In the genomic region with DNA sequence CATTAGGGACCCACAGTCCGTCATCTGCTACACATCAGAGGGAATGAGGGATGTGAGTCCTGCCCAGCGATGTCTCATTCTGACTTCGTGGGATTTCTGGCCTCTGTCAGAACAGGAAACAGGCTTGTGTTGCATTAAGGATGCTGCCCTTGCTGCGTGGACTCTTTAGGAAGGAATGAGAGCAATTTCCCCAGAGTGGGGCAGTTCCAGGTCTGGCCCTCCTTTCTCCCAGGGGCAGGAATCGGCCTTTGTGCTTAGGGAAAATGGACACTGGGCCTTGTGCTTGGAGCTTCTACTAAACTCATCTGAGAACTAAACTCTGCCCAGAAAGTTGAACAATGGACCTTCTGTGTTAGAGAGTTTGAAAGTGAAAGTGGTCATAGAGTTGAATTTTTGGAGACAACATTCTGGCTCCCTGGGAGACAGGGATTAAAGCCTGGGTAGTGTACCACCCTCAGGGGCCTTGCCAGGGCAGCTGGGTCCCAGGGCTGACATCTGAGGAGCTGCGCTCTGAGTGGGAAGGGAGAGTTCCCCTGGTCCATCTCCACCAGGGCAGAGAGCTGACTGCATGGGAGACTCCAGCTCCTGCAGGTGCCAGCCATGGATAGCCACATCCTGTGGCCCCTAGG, we compare ENCODE assay signal across 10 cellular contexts. TPM values are rescaled to one million over a fixed set of nuclear protein-coding genes. Genes with fewer than 3 reads are reported as not detected.
DNase-seq lines count a peak whose midpoint lies in the region; ATAC-seq and TF ChIP-seq lines count a peak whose summit lies in the region.
"Had no signal": no experiment of that assay in that cellular context is flagged by ENCODE, and none has a peak within 500 bp of the region (broad histone marks: within the 10 kb centered on the region; RNA-seq: fewer than 3 reads in every experiment).

No MANE protein-coding gene starts in this region.

- peak overlapping the region; percentile 52 to 86 for H3K18ac ChIP-seq in mesenchymal stem cell (ENCODE audit: low read depth in 1 of 2, low read length in 2 of 2)

- H2BK12ac ChIP-seq in mesenchymal stem cell (ENCODE audit: low read length in 2 of 2) = peak overlapping the region; percentile 28 to 96

- H3K27ac ChIP-seq in A673 (ENCODE audit: low read depth, low read length, poor library complexity, severe bottlenecking) = peak overlapping the region; percentile 47
- H3K27ac ChIP-seq in mesenchymal stem cell (ENCODE audit: low read length, poor library complexity, severe bottlenecking) = no peak overlapping the region
- H3K27ac ChIP-seq in foreskin keratinocyte = no peak overlapping the region

- H3K4me3 ChIP-seq in A673 (ENCODE audit: low read depth, low read length, poor library complexity, severe bottlenecking) = no peak overlapping the region
- peak overlapping the region in 1 of 2 experiments; percentile 66 for H3K4me3 ChIP-seq in mesenchymal stem cell (ENCODE audit: insufficient read depth in 1 of 2, low read depth in 1 of 2, low read length in 2 of 2)

- H3K27me3 ChIP-seq in A673 (replicated peaks; ENCODE audit: insufficient read depth, low read depth, low read length, poor library complexity) (no peaks in the 10 kb centered on the region), mesenchymal stem cell (ENCODE audit: control insufficient read depth in 1 of 2, insufficient read depth in 1 of 2, low read length in 2 of 2) (peaks cover 0 to 13% of the 10 kb centered on the region in 2 experiments), foreskin keratinocyte (no peaks in the 10 kb centered on the region)

- peak overlapping the region; percentile 80 for H3K9ac ChIP-seq in mesenchymal stem cell (ENCODE audit: low read length)

- no peaks in the 10 kb centered on the region for H3K79me1 ChIP-seq in mesenchymal stem cell (replicated peaks; ENCODE audit: low read length, poor library complexity, severe bottlenecking)

- CTCF ChIA-PET in A673 (lab: Charles Lee) = no interaction called here

- H2AFZ ChIP-seq in mesenchymal stem cell (ENCODE audit: low read depth, low read length) = peak overlapping the region; percentile 47

- no peak overlapping the region for H3K14ac ChIP-seq in mesenchymal stem cell (ENCODE audit: low read length in 2 of 2)

- TF ChIP-seq CTCF in A673 (conservative IDR thresholded peaks at IDR 0.05; ENCODE audit: low read depth, low read length) (no peak), foreskin keratinocyte (conservative IDR thresholded peaks at IDR 0.05) (no peak)

- DNase-seq in A673 (ENCODE audit: low spot score) (peak; percentile 46), LHCN-M2 (ENCODE audit: low read depth) (peak; percentile 62), ecto neural progenitor cell (ENCODE audit: low spot score) (peak; percentile 40), mesenchymal stem cell (peak; percentile 42), COR-L47 (lab: John Stamatoyannopoulos, UW) (no peak), foreskin keratinocyte (no peak), NCI-H2196 (lab: John Stamatoyannopoulos, UW; ENCODE audit: unreplicated experiment) (no peak)
- DNase-seq in stimulated activated CD4-positive, alpha-beta T cell treated with anti-CD3 and anti-CD28 coated beads, Interleukin-4, amount 100 ng/mL, for 1 hour = no peak
- DNase-seq: cortex of kidney, NCI-H2081 treated with DMSO at 0.1 percent for 48 hours had no signal

- 40% methylated on average over 5 of the region's 6 CpGs for WGBS in mesenchymal stem cell

- no peak overlapping the region for H3K23ac ChIP-seq in mesenchymal stem cell (ENCODE audit: low read length in 2 of 2)

- H3K4me1 ChIP-seq in A673 (ENCODE audit: insufficient read depth, low read length, poor library complexity, severe bottlenecking) (peaks cover 59% of the 10 kb centered on the region), mesenchymal stem cell (ENCODE audit: control insufficient read depth, insufficient read depth, low read depth, low read length) (peaks cover 17% of the 10 kb centered on the region), foreskin keratinocyte (no peaks in the 10 kb centered on the region)

- no peak overlapping the region for H2AK5ac ChIP-seq in mesenchymal stem cell (ENCODE audit: low read length, severe bottlenecking)

- BruUV-seq in A673 (replicated peaks; lab: Mats Ljungman, UMichigan) = no TSS peak

- H3K36me3 ChIP-seq in A673 (ENCODE audit: insufficient read depth, low read length, poor library complexity, severe bottlenecking) (no peaks in the 10 kb centered on the region), mesenchymal stem cell (ENCODE audit: control insufficient read depth in 1 of 2, insufficient read depth in 2 of 2, low read depth in 1 of 2, low read length in 2 of 2) (no peaks in the 10 kb centered on the region)

- H2BK15ac ChIP-seq in mesenchymal stem cell (ENCODE audit: low read depth, poor library complexity, severe bottlenecking) = peak overlapping the region; percentile 60

- no peak overlapping the region for H2BK5ac ChIP-seq in mesenchymal stem cell (ENCODE audit: low read depth, low read length, poor library complexity, severe bottlenecking)

- ATAC-seq in foreskin keratinocyte = no peak

- peak overlapping the region; percentile 54 for H2BK120ac ChIP-seq in mesenchymal stem cell (ENCODE audit: low read depth, low read length)

- intact Hi-C loops in A673 (cut with micrococcal nuclease; ENCODE audit: unreplicated experiment) = no loop called here

- POLR2A ChIA-PET in A673 (lab: Charles Lee; ENCODE audit: low non-redundant PET) = no interaction called here

- H3K9me3 ChIP-seq in A673 (ENCODE audit: low read depth, low read length, poor library complexity, severe bottlenecking) (no peaks in the 10 kb centered on the region), mesenchymal stem cell (ENCODE audit: control insufficient read depth, low read length) (no peaks in the 10 kb centered on the region)

- H4K91ac ChIP-seq in mesenchymal stem cell (ENCODE audit: low read length) = peak overlapping the region; percentile 34

- peak overlapping the region; percentile 71 for H4K8ac ChIP-seq in mesenchymal stem cell (ENCODE audit: low read length)

- no peak overlapping the region for H3K4me2 ChIP-seq in mesenchymal stem cell (ENCODE audit: low read length, poor library complexity, severe bottlenecking)

- H3K4ac ChIP-seq in mesenchymal stem cell (ENCODE audit: low read depth in 1 of 2, low read length in 2 of 2) = peak overlapping the region; percentile 64 to 79

RNA-seq across cellular contexts. Expression of a gene that starts 37.8 kb away (rescaled TPM):
- total RNA-seq in A673 (2021) (42.9 and 50.9 TPM in 2 replicates), LHCN-M2 (2014; rRNA removed) (3.2 and 3.5 TPM in 2 replicates), foreskin keratinocyte (6.5 and 7.1 TPM in 2 replicates)
- 1.7 TPM for polyA plus RNA-seq in LHCN-M2 (2012)
- polyA plus RNA-seq in mesenchymal stem cell (2013, experiment 1 of 2) = 71.1 TPM
- 71.6 TPM for polyA plus RNA-seq in mesenchymal stem cell (2013, experiment 2 of 2)
- polyA plus RNA-seq in foreskin keratinocyte = 2.5 and 3.1 TPM in 2 replicates

Comparison
In these comparisons a context has a peak if more than half of its experiments do, and no peak if none do; other contexts are left out.
1. DNase-seq: peak in A673 (single experiment), LHCN-M2 (single experiment), ecto neural progenitor cell (single experiment) and mesenchymal stem cell (single experiment); none in COR-L47 (single experiment), stimulated activated CD4-positive, alpha-beta T cell treated with anti-CD3 and anti-CD28 coated beads, Interleukin-4, amount 100 ng/mL, for 1 hour (single experiment), foreskin keratinocyte (0 of 2) and NCI-H2196 (single experiment).